8 cellular contexts compared by ENCODE assay signal in the genomic region with DNA sequence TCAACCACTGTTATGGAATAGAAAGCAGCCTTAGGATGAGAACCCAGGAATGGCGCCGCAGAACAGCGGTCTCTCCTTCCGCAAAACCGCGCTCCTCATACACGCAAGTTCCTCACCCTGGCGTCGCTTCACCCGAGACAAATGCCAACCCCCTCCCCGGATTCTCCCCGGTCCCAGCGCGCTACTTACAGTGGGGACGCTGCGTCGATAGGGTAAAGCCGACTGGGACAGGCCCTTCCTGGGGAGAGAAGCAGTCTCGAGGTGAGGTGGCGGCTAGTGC. TPM values are rescaled to one million over a fixed set of nuclear protein-coding genes. Genes with fewer than 3 reads are reported as not detected.
A peak's percentile ranks its signal among the peaks of the same experiment; 100 is the strongest.
DNase-seq lines count a peak whose midpoint lies in the region; ATAC-seq and TF ChIP-seq lines count a peak whose summit lies in the region.

No MANE protein-coding gene starts in this region.

- peaks cover 30% of the 10 kb centered on the region for H3K4me1 Mint-ChIP-seq in osteocyte (ENCODE audit: unreplicated experiment)

- in situ Hi-C loops in G401 (cut with HindIII; ENCODE audit: low sequenced_read_pairs): no loop called here

- no peaks in the 10 kb centered on the region for H3K9me2 ChIP-seq in SK-N-SH

- 0 out of 2 replicates have a peak, but pooled peaks cover 8% of the 10 kb centered on the region for H4K20me1 ChIP-seq in SK-N-SH (ENCODE audit: insufficient read depth)

- no peaks in the 10 kb centered on the region for H3K9me3 Mint-ChIP-seq in osteocyte (ENCODE audit: unreplicated experiment)

- peak overlapping the region; percentile 99 for H3K27ac Mint-ChIP-seq in osteocyte (ENCODE audit: unreplicated experiment)

- H3K36me3 ChIP-seq in SK-N-SH (replicated peaks in 1 of 2; ENCODE audit: control insufficient read depth in 1 of 2, insufficient read depth in 2 of 2, low read length in 1 of 2): peaks cover 23 to 31% of the 10 kb centered on the region in 2 experiments

- TF ChIP-seq EP300 in SK-N-SH (IDR thresholded peaks at IDR 0.05; ENCODE audit: borderline replicate concordance in 1 of 2, low read depth in 1 of 2, low read length in 1 of 2): no peak

- H3K79me2 ChIP-seq in SK-N-SH (ENCODE audit: insufficient read depth): peaks cover 33% of the 10 kb centered on the region

- DNase-seq in DMS 273 (lab: John Stamatoyannopoulos, UW; ENCODE audit: unreplicated experiment) (peak; percentile 30), DMS 273 treated with DMSO at 0.1 percent for 48 hours (lab: John Stamatoyannopoulos, UW) (no peak), SK-N-SH (no peak), fibroblast of gingiva (ENCODE audit: low read depth) (peak; percentile 27), osteocyte (ENCODE audit: extremely low spot score, unreplicated experiment) (no peak), G401 (ENCODE audit: low spot score) (no peak)
- DNase-seq in stimulated activated CD4-positive, alpha-beta T cell treated with anti-CD3 and anti-CD28 coated beads, Interleukin-12 subunit alpha, Interleukin-12 subunit beta, amount 100 ng/mL, for 4 hours: no peak

- no peak overlapping the region for H2AFZ ChIP-seq in SK-N-SH (ENCODE audit: low read depth)

- POLR2A ChIA-PET in SK-N-SH (lab: Yijun Ruan, JAX): interaction anchor here (0.6 to 1.6 kb wide), 12 partner anchors 10 to 1650 kb away, joined by 3 to 17 read pairs (median 4); a partner anchor contains a TSS

- no peaks in the 10 kb centered on the region for H3K27me3 Mint-ChIP-seq in osteocyte (ENCODE audit: unreplicated experiment)

- H3K9me3 ChIP-seq in SK-N-SH: no peaks in the 10 kb centered on the region

- no peak for TF ChIP-seq CTCF in SK-N-SH (IDR thresholded peaks at IDR 0.05)
- TF ChIP-seq CTCF in osteocyte (IDR thresholded peaks at IDR 0.05): no peak

- WGBS in SK-N-SH (ENCODE audit: low lambda C conversion rate): 0% methylated on average over 14 of the region's 20 CpGs

- peak; percentile 19 for ATAC-seq in HG02642 (IDR thresholded peaks at IDR 0.05; ENCODE audit: poor library complexity, unreplicated experiment)

- H3K27me3 ChIP-seq in SK-N-SH (ENCODE audit: insufficient read depth): no peaks in the 10 kb centered on the region

- H3K27ac ChIP-seq in SK-N-SH (ENCODE audit: low read depth in 2 of 2, low read length in 1 of 2): peak overlapping the region; percentile 79 to 87

- peak overlapping the region; percentile 97 for H3K9ac ChIP-seq in SK-N-SH

- peak overlapping the region; percentile 98 for H3K4me3 Mint-ChIP-seq in osteocyte (ENCODE audit: unreplicated experiment)

- H3K4me1 ChIP-seq in SK-N-SH (ENCODE audit: control insufficient read depth in 1 of 2, insufficient read depth in 2 of 2, low read depth in 1 of 2, low read length in 1 of 2): peaks cover 7 to 18% of the 10 kb centered on the region in 2 experiments; a peak in 2 of 4 replicates

- H3K4me2 ChIP-seq in SK-N-SH: peak overlapping the region; percentile 96

- H3K4me3 ChIP-seq in SK-N-SH (ENCODE audit: low read depth in 2 of 2, low read length in 1 of 2): peak overlapping the region; percentile 98

- peaks cover 25% of the 10 kb centered on the region for H3K36me3 Mint-ChIP-seq in osteocyte (ENCODE audit: unreplicated experiment)

- no peak for TF ChIP-seq RAD21 in SK-N-SH (IDR thresholded peaks at IDR 0.05; ENCODE audit: low read length)

- CTCF ChIA-PET in SK-N-SH (lab: Yijun Ruan, JAX): interaction anchor here (1.0 to 2.8 kb wide), 2 partner anchors 129 to 131 kb away, joined by 3 to 14 read pairs; no protein-coding TSS in a partner anchor

- peaks cover 25% of the 10 kb centered on the region for H3F3A ChIP-seq in SK-N-SH (replicated peaks; ENCODE audit: insufficient read depth)

TF ChIP-seq in SK-N-SH, 30 proteins besides CTCF, POLR2A, EP300 and RAD21:
- TF ChIP-seq NFIC (IDR thresholded peaks at IDR 0.05; ENCODE audit: borderline replicate concordance) (no peak), NRF1 (IDR thresholded peaks at IDR 0.05; ENCODE audit: low read depth, low read length) (no peak), FOXJ3 (CRISPR knock-in tag; IDR thresholded peaks at IDR 0.05) (no peak), SMC3 (IDR thresholded peaks at IDR 0.05; ENCODE audit: low read depth, low read length) (no peak), GATA2 (CRISPR knock-in tag; IDR thresholded peaks at IDR 0.05) (no peak), EZH2phosphoT487 (IDR thresholded peaks at IDR 0.05; ENCODE audit: borderline replicate concordance, low read depth) (no peak), TEAD4 (IDR thresholded peaks at IDR 0.05; ENCODE audit: borderline replicate concordance, insufficient read depth) (no peak), SIN3A (IDR thresholded peaks at IDR 0.05; ENCODE audit: borderline replicate concordance, low read depth, low read length) (no peak), FOXM1 (IDR thresholded peaks at IDR 0.05; ENCODE audit: low read depth) (no peak), JUND (IDR thresholded peaks at IDR 0.05) (no peak)
- TF ChIP-seq, protein P1, sequence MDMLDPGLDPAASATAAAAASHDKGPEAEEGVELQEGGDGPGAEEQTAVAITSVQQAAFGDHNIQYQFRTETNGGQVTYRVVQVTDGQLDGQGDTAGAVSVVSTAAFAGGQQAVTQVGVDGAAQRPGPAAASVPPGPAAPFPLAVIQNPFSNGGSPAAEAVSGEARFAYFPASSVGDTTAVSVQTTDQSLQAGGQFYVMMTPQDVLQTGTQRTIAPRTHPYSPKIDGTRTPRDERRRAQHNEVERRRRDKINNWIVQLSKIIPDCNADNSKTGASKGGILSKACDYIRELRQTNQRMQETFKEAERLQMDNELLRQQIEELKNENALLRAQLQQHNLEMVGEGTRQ (IDR thresholded peaks at IDR 0.05; ENCODE audit: borderline replicate concordance, low read depth, low read length): no peak
- TF ChIP-seq, protein P2, sequence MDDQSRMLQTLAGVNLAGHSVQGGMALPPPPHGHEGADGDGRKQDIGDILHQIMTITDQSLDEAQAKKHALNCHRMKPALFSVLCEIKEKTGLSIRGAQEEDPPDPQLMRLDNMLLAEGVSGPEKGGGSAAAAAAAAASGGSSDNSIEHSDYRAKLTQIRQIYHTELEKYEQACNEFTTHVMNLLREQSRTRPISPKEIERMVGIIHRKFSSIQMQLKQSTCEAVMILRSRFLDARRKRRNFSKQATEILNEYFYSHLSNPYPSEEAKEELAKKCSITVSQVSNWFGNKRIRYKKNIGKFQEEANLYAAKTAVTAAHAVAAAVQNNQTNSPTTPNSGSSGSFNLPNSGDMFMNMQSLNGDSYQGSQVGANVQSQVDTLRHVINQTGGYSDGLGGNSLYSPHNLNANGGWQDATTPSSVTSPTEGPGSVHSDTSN (IDR thresholded peaks at IDR 0.05): no peak

RNA-seq across cellular contexts. Expression of a gene that starts 0.3 kb away (rescaled TPM):
- polyA plus RNA-seq in SK-N-SH (2012; rRNA removed): 950 and 997 TPM in 2 replicates
- 1,441 and 1,610 TPM in 2 replicates for polyA plus RNA-seq in SK-N-SH (2012; cell fraction: cytosol; rRNA removed)
- polyA plus RNA-seq in SK-N-SH (2012; cell fraction: nucleus; rRNA removed): 362 and 364 TPM in 2 replicates
- total RNA-seq in osteocyte: 981 and 1,003 TPM in 2 replicates
- 1,340 and 1,892 TPM in 2 replicates for total RNA-seq in G401 (2014; rRNA removed; shearing (Covaris generic))

Comparison
In these comparisons a context has a peak if more than half of its experiments do, and no peak if none do; other contexts are left out.
1. DNase-seq: peak in DMS 273 (single experiment) and fibroblast of gingiva (single experiment); none in DMS 273 treated with DMSO at 0.1 percent for 48 hours (single experiment), SK-N-SH (single experiment), osteocyte (single experiment), G401 (single experiment) and stimulated activated CD4-positive, alpha-beta T cell treated with anti-CD3 and anti-CD28 coated beads, Interleukin-12 subunit alpha, Interleukin-12 subunit beta, amount 100 ng/mL, for 4 hours (single experiment).